Comparison of ENCODE assay signal across 1 cellular context in genomic region chr13:66974889-66975288, GRCh38.
TF ChIP-seq lines count a peak whose summit lies in the region.

No MANE protein-coding gene starts in this region.

TF ChIP-seq in SK-N-SH treated with all-trans-retinoic acid at 6 μM for 48 hours, 23 proteins besides CTCF, POLR2A, EP300 and RAD21 (continued from another document):
- peak; percentile 90 for TF ChIP-seq TSHZ2 (CRISPR knock-in tag; IDR thresholded peaks at IDR 0.05)
- no peak for TF ChIP-seq OSR1 (CRISPR knock-in tag; IDR thresholded peaks at IDR 0.05)
- peak; percentile 92 for TF ChIP-seq GLIS3 (CRISPR knock-in tag; IDR thresholded peaks at IDR 0.05)
- no peak; the same call in 1 of the 2 replicates for TF ChIP-seq RARB (CRISPR knock-in tag; IDR thresholded peaks at IDR 0.05)
- TF ChIP-seq POU6F1 (CRISPR knock-in tag; IDR thresholded peaks at IDR 0.05; ENCODE audit: borderline replicate concordance, low read depth) = peak; percentile 77; the same call in 1 of the 2 replicates
- no peak for TF ChIP-seq ZFP30 (CRISPR knock-in tag; IDR thresholded peaks at IDR 0.05)
- no peak for TF ChIP-seq BACH2 (CRISPR knock-in tag; IDR thresholded peaks at IDR 0.05; ENCODE audit: borderline replicate concordance)
- 0 out of 2 replicates have a peak, but pooled peaks have one; percentile 58 for TF ChIP-seq SNAI2 (CRISPR knock-in tag; IDR thresholded peaks at IDR 0.05)
- TF ChIP-seq ZC3H10 (CRISPR knock-in tag; IDR thresholded peaks at IDR 0.05) = peak; percentile 95
- TF ChIP-seq TOX (CRISPR knock-in tag; IDR thresholded peaks at IDR 0.05; ENCODE audit: borderline replicate concordance) = peak; percentile 36; the same call in 1 of the 2 replicates
- no peak for TF ChIP-seq ZNF8 (CRISPR knock-in tag; IDR thresholded peaks at IDR 0.05)
